ENCODE assay signal across 10 cellular contexts in genomic region chr1:1426961-1427934, GRCh38. TPM values are rescaled to one million over a fixed set of nuclear protein-coding genes. Genes with fewer than 3 reads are reported as not detected.
DNase-seq lines count a peak whose midpoint lies in the region; ATAC-seq and TF ChIP-seq lines count a peak whose summit lies in the region.
"Had no signal": no experiment of that assay in that cellular context is flagged by ENCODE, and none has a peak within 500 bp of the region (broad histone marks: within the 10 kb centered on the region; RNA-seq: fewer than 3 reads in every experiment).

No MANE protein-coding gene starts in this region.

- CTCF ChIA-PET in OCI-LY7 (lab: Charles Lee; ENCODE audit: unreplicated experiment): no interaction called here

- H3K27ac ChIP-seq in SJSA1: no peak overlapping the region
- no peak overlapping the region for H3K27ac ChIP-seq in OCI-LY7 (ENCODE audit: low read depth, low read length, poor library complexity, severe bottlenecking)

- DNase-seq in DMS53 (lab: John Stamatoyannopoulos, UW) (peak; percentile 71), DMS53 treated with DMSO at 0.1 percent for 48 hours (lab: John Stamatoyannopoulos, UW; ENCODE audit: unreplicated experiment) (no peak), SJSA1 (ENCODE audit: low read depth in 1 of 2, low spot score in 2 of 2) (peak in 1 of 2 experiments; percentile 62), hepatic stellate cell (ENCODE audit: low spot score) (peak; percentile 57), OCI-LY7 (ENCODE audit: low spot score) (no peak), HuH-7.5 (ENCODE audit: low spot score) (no peak)
- DNase-seq: effector memory CD8-positive, alpha-beta T cell had no signal

- no peak overlapping the region for H3K27ac Mint-ChIP-seq in stimulated activated memory B cell treated with anti-CD40 and anti-IgM and Interleukin-4, amounts not matched to agents 10 μg/mL and 1 μg/mL and 100 μg/mL, for 72 hours

- H3K4me1 Mint-ChIP-seq in stimulated activated memory B cell treated with anti-CD40 and anti-IgM and Interleukin-4, amounts not matched to agents 10 μg/mL and 1 μg/mL and 100 μg/mL, for 72 hours: peaks cover 11% of the 10 kb centered on the region

- H3K4me3 ChIP-seq in SJSA1 (0 out of 2 replicates have a peak overlapping the region, but pooled peaks have one; percentile 15), OCI-LY7 (ENCODE audit: low read depth, low read length, poor library complexity, severe bottlenecking) (no peak overlapping the region)

- H2AFZ ChIP-seq in OCI-LY7 (ENCODE audit: low read length): no peak overlapping the region

- BruUV-seq in OCI-LY7 (replicated peaks; lab: Mats Ljungman, UMichigan): no TSS peak

- peaks cover 84% of the 10 kb centered on the region for H3K27me3 Mint-ChIP-seq in stimulated activated memory B cell treated with anti-CD40 and anti-IgM and Interleukin-4, amounts not matched to agents 10 μg/mL and 1 μg/mL and 100 μg/mL, for 72 hours

- POLR2A ChIA-PET in OCI-LY7 (lab: Charles Lee): no interaction called here

- no peaks in the 10 kb centered on the region for H4K20me1 ChIP-seq in OCI-LY7 (ENCODE audit: insufficient read depth, low read length)

- intact Hi-C loops in OCI-LY7 (cut with micrococcal nuclease; ENCODE audit: unreplicated experiment): no loop called here

- no peaks in the 10 kb centered on the region for H3K36me3 Mint-ChIP-seq in stimulated activated memory B cell treated with anti-CD40 and anti-IgM and Interleukin-4, amounts not matched to agents 10 μg/mL and 1 μg/mL and 100 μg/mL, for 72 hours

- H3K27me3 ChIP-seq in SJSA1 (replicated peaks): no peaks in the 10 kb centered on the region

- no peaks in the 10 kb centered on the region for H3K79me2 ChIP-seq in OCI-LY7 (ENCODE audit: insufficient read depth, low read depth, low read length)

- no peak overlapping the region for H3K4me2 ChIP-seq in OCI-LY7 (ENCODE audit: low read length)

- H3K4me1 ChIP-seq in SJSA1 (replicated peaks): peaks cover 10% of the 10 kb centered on the region
- H3K4me1 ChIP-seq in OCI-LY7 (ENCODE audit: insufficient read depth, low read length, poor library complexity, severe bottlenecking): no peaks in the 10 kb centered on the region

- TF ChIP-seq CTCF in OCI-LY7 (conservative IDR thresholded peaks at IDR 0.05; ENCODE audit: low read length): no peak

- H3K9me3 ChIP-seq in SJSA1 (replicated peaks) (no peaks in the 10 kb centered on the region), OCI-LY7 (ENCODE audit: low read length) (no peaks in the 10 kb centered on the region)

- H3K36me3 ChIP-seq in SJSA1 (no peaks in the 10 kb centered on the region), OCI-LY7 (ENCODE audit: insufficient read depth, low read length) (no peaks in the 10 kb centered on the region)

- peak; percentile 89 for ATAC-seq in stimulated activated memory B cell treated with anti-CD40 and anti-IgM and Interleukin-4, amounts not matched to agents 10 μg/mL and 1 μg/mL and 100 μg/mL, for 72 hours
- no peak for ATAC-seq in GM21423 (IDR thresholded peaks at IDR 0.05; ENCODE audit: unreplicated experiment)

- H3K9me2 ChIP-seq in OCI-LY7 (ENCODE audit: insufficient read depth, low read length): no peaks in the 10 kb centered on the region

- H3K4me3 Mint-ChIP-seq in stimulated activated memory B cell treated with anti-CD40 and anti-IgM and Interleukin-4, amounts not matched to agents 10 μg/mL and 1 μg/mL and 100 μg/mL, for 72 hours: no peak overlapping the region

- H3K9me3 Mint-ChIP-seq in stimulated activated memory B cell treated with anti-CD40 and anti-IgM and Interleukin-4, amounts not matched to agents 10 μg/mL and 1 μg/mL and 100 μg/mL, for 72 hours: no peaks in the 10 kb centered on the region
- H3K9me3 Mint-ChIP-seq: effector memory CD8-positive, alpha-beta T cell had no signal

RNA-seq across cellular contexts. Expression of gene ANKRD65, which starts 6.2 kb away (rescaled TPM):
- not detected in 2 replicates for total RNA-seq in SJSA1 (2014; rRNA removed; shearing (Covaris generic))
- not detected in 2 replicates for total RNA-seq in OCI-LY7 (2014; rRNA removed; shearing (Covaris generic))
- not detected in 2 replicates for total RNA-seq in OCI-LY7 (2022)
- total RNA-seq: SK-MEL-5 had no signal

RNA-seq across cellular contexts. Expression of gene VWA1, which starts 8.2 kb away (rescaled TPM):
- 0.31 and 1.0 TPM in 2 replicates for total RNA-seq in SJSA1 (2014; rRNA removed; shearing (Covaris generic))
- not detected in 2 replicates for total RNA-seq in OCI-LY7 (2014; rRNA removed; shearing (Covaris generic))
- total RNA-seq in OCI-LY7 (2022): not detected in 2 replicates

RNA-seq across cellular contexts. Expression of gene MRPL20, which starts 20.2 kb away (rescaled TPM):
- 184 and 203 TPM in 2 replicates for total RNA-seq in SJSA1 (2014; rRNA removed; shearing (Covaris generic))
- 165 and 196 TPM in 2 replicates for total RNA-seq in OCI-LY7 (2014; rRNA removed; shearing (Covaris generic))
- total RNA-seq in OCI-LY7 (2022): 116 and 143 TPM in 2 replicates

RNA-seq across cellular contexts. Expression of gene ATAD3C, which starts 22.2 kb away (rescaled TPM):
- total RNA-seq in SJSA1 (2014; rRNA removed; shearing (Covaris generic)): not detected in 2 replicates
- 1.6 TPM in 1 of 2 replicates, not detected in the other for total RNA-seq in OCI-LY7 (2014; rRNA removed; shearing (Covaris generic))
- 2.1 and 3.0 TPM in 2 replicates for total RNA-seq in OCI-LY7 (2022)

RNA-seq across cellular contexts. Expression of gene CCNL2, which starts 28.1 kb away (rescaled TPM):
- 69.4 and 79.0 TPM in 2 replicates for total RNA-seq in SJSA1 (2014; rRNA removed; shearing (Covaris generic))
- total RNA-seq in OCI-LY7 (2014; rRNA removed; shearing (Covaris generic)): 297 and 307 TPM in 2 replicates
- total RNA-seq in OCI-LY7 (2022): 213 and 238 TPM in 2 replicates

Comparison
In these comparisons a context has a peak if more than half of its experiments do, and no peak if none do; other contexts are left out.
1. DNase-seq: peak in DMS53 (single experiment) and hepatic stellate cell (single experiment); none in DMS53 treated with DMSO at 0.1 percent for 48 hours (single experiment), OCI-LY7 (single experiment) and HuH-7.5 (single experiment).